In the genomic region with DNA sequence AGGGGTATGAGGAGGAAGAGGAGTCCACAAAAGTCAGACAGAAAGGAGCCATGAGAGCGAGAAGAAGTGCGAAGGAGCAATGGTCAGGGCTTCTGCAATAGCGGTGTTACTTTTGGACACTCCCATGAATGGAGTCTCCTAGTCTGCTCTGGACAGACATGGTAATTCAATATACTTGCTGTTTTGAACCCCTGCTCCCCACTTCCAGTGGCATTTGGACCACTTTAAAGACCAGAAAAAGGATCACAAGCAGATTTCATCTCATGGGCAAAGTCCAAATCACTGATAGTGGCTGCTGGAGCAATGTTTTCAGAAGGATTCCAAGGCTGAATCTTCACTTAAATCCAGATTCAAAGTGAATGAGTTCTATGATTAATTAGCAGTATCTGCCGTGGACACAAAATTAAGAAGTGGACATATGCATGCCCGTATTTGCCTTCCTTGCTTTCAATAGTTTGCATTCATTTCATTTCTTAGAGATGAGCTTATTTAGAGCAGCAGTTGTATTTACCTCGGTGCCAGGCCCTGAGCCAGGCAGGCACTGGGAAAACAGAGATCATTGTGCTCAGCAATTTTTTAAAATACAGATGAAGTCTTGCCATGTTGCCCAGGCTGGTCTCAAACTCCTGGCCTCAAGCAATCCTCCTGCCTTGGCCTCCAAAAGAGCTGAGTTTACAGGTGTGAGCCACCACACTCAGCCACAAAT, we compare ENCODE assay signal across 14 cellular contexts.
"Had no signal": no experiment of that assay in that cellular context is flagged by ENCODE, and none has a peak within 500 bp of the region (broad histone marks: within the 10 kb centered on the region; RNA-seq: fewer than 3 reads in every experiment).

No MANE protein-coding gene starts in this region.

- H3K9me3 ChIP-seq: pancreas, sigmoid colon, spleen, tibial nerve, uterus had no signal

- H3K27me3 ChIP-seq: dorsolateral prefrontal cortex, pancreas, sigmoid colon, spleen, tibial nerve, uterus had no signal

- H3K4me3 ChIP-seq: dorsolateral prefrontal cortex, pancreas, sigmoid colon, spleen, tibial nerve, uterus had no signal

- H3K36me3 ChIP-seq: pancreas, sigmoid colon, spleen, tibial nerve, uterus had no signal

- ATAC-seq: left colon; pancreas; stimulated activated naive B cell treated with anti-CD40 and anti-IgM and Interleukin-4, amounts not matched to agents 10 μg/mL and 1 μg/mL and 100 μg/mL, for 72 hours had no signal

- DNase-seq: activated CD4-positive, alpha-beta T cell treated with anti-CD3 and anti-CD28 coated beads, Interleukin-2, amount 50 U/mL, for 4 hours; activated gamma-delta T cell; hypothalamus; left colon; midbrain; pancreas; sigmoid colon; spleen; stimulated activated CD4-positive, alpha-beta T cell treated with anti-CD3 and anti-CD28 coated beads, Interleukin-4, amount 100 ng/mL, for 4 hours; stimulated activated naive B cell treated with anti-CD40 and anti-IgM and Interleukin-4, amounts not matched to agents 10 μg/mL and 1 μg/mL and 100 μg/mL, for 72 hours; SW 1271 had no signal

- H3K27ac ChIP-seq: pancreas, tibial nerve, uterus had no signal
